Comparison of ENCODE assay signal across 28 cellular contexts in the genomic region with DNA sequence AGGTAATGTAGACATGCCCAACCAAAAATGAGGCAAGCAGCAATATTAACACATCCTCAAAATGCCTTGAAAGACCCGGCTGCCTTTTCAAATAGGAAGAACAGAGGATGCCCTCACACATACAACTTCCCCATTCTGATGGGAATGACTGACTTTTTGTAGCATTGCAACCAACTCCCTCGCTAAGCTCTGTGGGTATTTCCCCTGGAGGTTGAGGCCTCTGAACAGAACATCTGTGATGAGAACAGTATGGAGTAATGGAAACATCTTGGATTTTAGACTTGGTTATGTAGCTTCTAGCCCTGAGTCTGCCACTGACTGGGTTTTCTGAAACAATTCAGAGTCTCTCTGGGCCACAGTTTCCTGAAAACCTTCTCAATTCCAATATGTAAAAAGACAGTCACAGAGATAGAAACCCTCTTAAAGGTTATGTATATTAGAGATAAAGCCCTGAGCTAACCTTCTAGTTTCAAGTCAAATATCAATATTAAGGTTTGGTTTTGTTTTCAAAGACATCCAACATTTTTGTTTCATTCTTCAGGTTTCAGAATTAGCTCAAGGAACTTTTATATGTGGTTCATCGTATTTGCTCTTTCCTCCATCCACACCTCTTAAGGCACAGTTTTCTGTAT.
DNase-seq lines count a peak whose midpoint lies in the region; ATAC-seq lines count a peak whose summit lies in the region.
"Had no signal": no experiment of that assay in that cellular context is flagged by ENCODE, and none has a peak within 500 bp of the region (broad histone marks: within the 10 kb centered on the region; RNA-seq: fewer than 3 reads in every experiment).

No MANE protein-coding gene starts in this region.

- DNase-seq in activated CD4-positive, alpha-beta T cell treated with anti-CD3 and anti-CD28 coated beads for 36 hours: peak; percentile 7
- no peak for DNase-seq in activated CD4-positive, alpha-beta T cell treated with anti-CD3 and anti-CD28 coated beads, Interleukin-2, amount 50 U/mL, for 4 hours
- DNase-seq in NOMO-1 (lab: John Stamatoyannopoulos, UW; ENCODE audit: unreplicated experiment in 2 of 2) (peak; percentile 49 to 68), NCI-H69 (lab: John Stamatoyannopoulos, UW) (no peak), NCI-H2227 (lab: John Stamatoyannopoulos, UW; ENCODE audit: unreplicated experiment) (no peak), AML-193 (lab: John Stamatoyannopoulos, UW) (no peak)
- no peak for DNase-seq in activated naive CD8-positive, alpha-beta T cell treated with anti-CD3 and anti-CD28 coated beads for 36 hours
- DNase-seq in stimulated activated naive CD8-positive, alpha-beta T cell treated with anti-CD3 and anti-CD28 coated beads, Interleukin-15, Interleukin-2, amounts not matched to agents 100 U/mL and 50 U/mL, for 24 hours: no peak
- DNase-seq: 8988T; activated CD4-positive, alpha-beta T cell treated with anti-CD3 and anti-CD28 coated beads, Interleukin-2, amount 10 ng/mL, durations not matched to agents 24 days and 14 days; activated naive CD4-positive, alpha-beta T cell; activated T-cell treated with anti-CD3 and anti-CD28 coated beads, Interleukin-2, amount 50 U/mL, for 48 hours; body of pancreas; effector memory CD8-positive, alpha-beta T cell; erythroblast; NCI-H1417; NCI-H2029; NCI-H226; nephron progenitor cell; SHP77 treated with DMSO at 0.1 percent for 48 hours; stimulated activated naive CD4-positive, alpha-beta T cell treated with Interleukin-2 at 50 U/mL for 16 hours; T1000; testis; WERI-Rb-1 had no signal

- ATAC-seq in activated CD4-positive, alpha-beta T cell treated with anti-CD3 and anti-CD28 coated beads for 36 hours: peak; percentile 23
- ATAC-seq in stimulated activated naive CD8-positive, alpha-beta T cell treated with anti-CD3 and anti-CD28 coated beads, Interleukin-15, Interleukin-2, amounts not matched to agents 100 U/mL and 50 U/mL, for 24 hours: peak; percentile 36
- ATAC-seq: body of pancreas; effector memory CD8-positive, alpha-beta T cell had no signal

- no peaks in the 10 kb centered on the region for H3K36me3 Mint-ChIP-seq in activated CD4-positive, alpha-beta T cell treated with anti-CD3 and anti-CD28 coated beads for 36 hours (ENCODE audit: low read depth)
- peaks cover 2% of the 10 kb centered on the region for H3K36me3 Mint-ChIP-seq in activated naive CD8-positive, alpha-beta T cell treated with anti-CD3 and anti-CD28 coated beads for 36 hours
- H3K36me3 Mint-ChIP-seq: CD14-positive monocyte, IgD-negative memory B cell, memory B cell had no signal

- CTCF ChIA-PET in activated CD4-positive, alpha-beta T cell treated with anti-CD3 and anti-CD28 coated beads for 36 hours (lab: Charles Lee): interaction anchor here (0.6 to 1.1 kb wide), 2 partner anchors 110 to 1037 kb away, joined by 3 to 5 read pairs; no protein-coding TSS in a partner anchor

- intact Hi-C loops in activated CD4-positive, alpha-beta T cell treated with anti-CD3 and anti-CD28 coated beads for 36 hours (cut with DNase I, micrococcal nuclease): no loop called here

- no peak overlapping the region for H3K27ac Mint-ChIP-seq in activated CD4-positive, alpha-beta T cell treated with anti-CD3 and anti-CD28 coated beads for 36 hours
- peak overlapping the region; percentile 26 for H3K27ac Mint-ChIP-seq in activated naive CD8-positive, alpha-beta T cell treated with anti-CD3 and anti-CD28 coated beads for 36 hours
- H3K27ac Mint-ChIP-seq: activated CD4-positive, alpha-beta T cell treated with anti-CD3 and anti-CD28 coated beads, Interleukin-2, amount 10 ng/mL, durations not matched to agents 24 days and 14 days; CD14-positive monocyte; effector memory CD8-positive, alpha-beta T cell; IgD-negative memory B cell; memory B cell; nephron progenitor cell had no signal

- H3K27me3 Mint-ChIP-seq in activated CD4-positive, alpha-beta T cell treated with anti-CD3 and anti-CD28 coated beads for 36 hours: peaks cover 32% of the 10 kb centered on the region
- peaks cover 36% of the 10 kb centered on the region for H3K27me3 Mint-ChIP-seq in activated naive CD8-positive, alpha-beta T cell treated with anti-CD3 and anti-CD28 coated beads for 36 hours

- POLR2A ChIA-PET in activated CD4-positive, alpha-beta T cell treated with anti-CD3 and anti-CD28 coated beads for 36 hours (lab: Charles Lee): no interaction called here

- no peak overlapping the region for H3K4me3 Mint-ChIP-seq in activated CD4-positive, alpha-beta T cell treated with anti-CD3 and anti-CD28 coated beads for 36 hours
- no peak overlapping the region for H3K4me3 Mint-ChIP-seq in activated naive CD8-positive, alpha-beta T cell treated with anti-CD3 and anti-CD28 coated beads for 36 hours
- H3K4me3 Mint-ChIP-seq: activated CD4-positive, alpha-beta T cell treated with anti-CD3 and anti-CD28 coated beads, Interleukin-2, amount 10 ng/mL, durations not matched to agents 24 days and 14 days; CD14-positive monocyte; central memory CD8-positive, alpha-beta T cell; effector memory CD8-positive, alpha-beta T cell; IgD-negative memory B cell; memory B cell; nephron progenitor cell had no signal

- H3K4me1 Mint-ChIP-seq in activated CD4-positive, alpha-beta T cell treated with anti-CD3 and anti-CD28 coated beads for 36 hours: peaks cover 23% of the 10 kb centered on the region
- H3K4me1 Mint-ChIP-seq in activated naive CD8-positive, alpha-beta T cell treated with anti-CD3 and anti-CD28 coated beads for 36 hours: peaks cover 11% of the 10 kb centered on the region
- H3K4me1 Mint-ChIP-seq: CD14-positive monocyte; central memory CD8-positive, alpha-beta T cell; memory B cell; nephron progenitor cell had no signal

- H3K9me3 Mint-ChIP-seq in activated CD4-positive, alpha-beta T cell treated with anti-CD3 and anti-CD28 coated beads for 36 hours (ENCODE audit: low read depth): no peaks in the 10 kb centered on the region
- H3K9me3 Mint-ChIP-seq in activated naive CD8-positive, alpha-beta T cell treated with anti-CD3 and anti-CD28 coated beads for 36 hours: peaks cover 8% of the 10 kb centered on the region
- H3K9me3 Mint-ChIP-seq: central memory CD8-positive, alpha-beta T cell; effector memory CD8-positive, alpha-beta T cell had no signal

Comparison
In these comparisons a context has a peak if more than half of its experiments do, and no peak if none do; other contexts are left out.
1. DNase-seq: peak in activated CD4-positive, alpha-beta T cell treated with anti-CD3 and anti-CD28 coated beads for 36 hours (single experiment) and NOMO-1 (2 of 2); none in activated CD4-positive, alpha-beta T cell treated with anti-CD3 and anti-CD28 coated beads, Interleukin-2, amount 50 U/mL, for 4 hours (0 of 2), activated naive CD8-positive, alpha-beta T cell treated with anti-CD3 and anti-CD28 coated beads for 36 hours (single experiment), stimulated activated naive CD8-positive, alpha-beta T cell treated with anti-CD3 and anti-CD28 coated beads, Interleukin-15, Interleukin-2, amounts not matched to agents 100 U/mL and 50 U/mL, for 24 hours (single experiment), NCI-H69 (single experiment), NCI-H2227 (single experiment) and AML-193 (0 of 2).